11 cellular contexts compared by ENCODE assay signal in the genomic region with DNA sequence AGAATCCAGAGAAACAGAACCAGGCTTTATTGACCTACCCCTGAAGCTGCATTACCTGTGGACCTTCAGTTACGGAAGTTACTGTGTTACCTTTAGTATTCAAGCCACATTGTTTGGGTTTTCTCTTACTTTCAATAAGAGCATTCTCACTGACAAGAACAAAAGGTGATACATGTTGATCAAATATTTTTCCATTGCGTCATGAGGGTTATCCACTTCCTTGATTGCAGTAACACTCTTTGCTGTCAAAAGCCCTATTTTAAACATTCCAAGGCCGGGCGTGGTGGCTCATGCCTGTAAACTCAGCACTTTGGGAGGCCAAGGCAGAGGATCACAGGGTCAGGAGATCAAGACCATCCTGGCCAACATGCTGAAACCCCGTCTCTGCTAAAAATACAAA. TPM values are rescaled to one million over a fixed set of nuclear protein-coding genes. Genes with fewer than 3 reads are reported as not detected.
A peak's percentile ranks its signal among the peaks of the same experiment; 100 is the strongest.
DNase-seq lines count a peak whose midpoint lies in the region; ATAC-seq and TF ChIP-seq lines count a peak whose summit lies in the region.
"Had no signal": no experiment of that assay in that cellular context is flagged by ENCODE, and none has a peak within 500 bp of the region (broad histone marks: within the 10 kb centered on the region; RNA-seq: fewer than 3 reads in every experiment).

No MANE protein-coding gene starts in this region.

- ATAC-seq in RWPE2 (ENCODE audit: low read depth) (peak; percentile 71), HG03159 (IDR thresholded peaks at IDR 0.05; ENCODE audit: unreplicated experiment) (no peak), HG03196 (IDR thresholded peaks at IDR 0.05; ENCODE audit: unreplicated experiment) (no peak)
- ATAC-seq: activated CD8-positive, alpha-beta memory T cell treated with anti-CD3 and anti-CD28 coated beads, Interleukin-2, amount 10 ng/mL, durations not matched to agents 7 days and 5 days had no signal

- H3K4me1 Mint-ChIP-seq in activated T-cell treated with anti-CD3 and anti-CD28 coated beads, Interleukin-2, amount 50 U/mL, for 24 hours (ENCODE audit: low read depth), result peaks cover 18% of the 10 kb centered on the region

- no peak overlapping the region for H3K27ac Mint-ChIP-seq in activated T-cell treated with anti-CD3 and anti-CD28 coated beads, Interleukin-2, amount 50 U/mL, for 24 hours
- H3K27ac Mint-ChIP-seq: activated CD8-positive, alpha-beta memory T cell treated with anti-CD3 and anti-CD28 coated beads, Interleukin-2, amount 10 ng/mL, durations not matched to agents 7 days and 5 days; activated naive CD8-positive, alpha-beta T cell treated with anti-CD3 and anti-CD28 coated beads for 36 hours had no signal

- H3K27ac ChIP-seq in RWPE2 (ENCODE audit: poor library complexity, severe bottlenecking) (peak overlapping the region; percentile 90), stomach (peak overlapping the region; percentile 22 to 81 (median 56))

- no peaks in the 10 kb centered on the region for H3K27me3 Mint-ChIP-seq in activated T-cell treated with anti-CD3 and anti-CD28 coated beads, Interleukin-2, amount 50 U/mL, for 24 hours
- H3K27me3 Mint-ChIP-seq: activated CD8-positive, alpha-beta memory T cell treated with anti-CD3 and anti-CD28 coated beads, Interleukin-2, amount 10 ng/mL, durations not matched to agents 7 days and 5 days; activated naive CD8-positive, alpha-beta T cell treated with anti-CD3 and anti-CD28 coated beads for 36 hours had no signal

- no peaks in the 10 kb centered on the region for H3K9me3 Mint-ChIP-seq in activated T-cell treated with anti-CD3 and anti-CD28 coated beads, Interleukin-2, amount 50 U/mL, for 24 hours
- H3K9me3 Mint-ChIP-seq: activated naive CD8-positive, alpha-beta T cell treated with anti-CD3 and anti-CD28 coated beads for 36 hours had no signal

- TF ChIP-seq CTCF in RWPE2 (IDR thresholded peaks at IDR 0.05; ENCODE audit: poor library complexity, severe bottlenecking), result no peak
- no peak for TF ChIP-seq CTCF in fibroblast of the aortic adventitia (IDR thresholded peaks at IDR 0.05; ENCODE audit: insufficient read depth, low read length)
- no peak for TF ChIP-seq CTCF in stomach (IDR thresholded peaks at IDR 0.05)

- TF ChIP-seq EP300 in stomach (IDR thresholded peaks at IDR 0.05), result no peak

- TF ChIP-seq POLR2A in stomach (IDR thresholded peaks at IDR 0.05), result no peak

- no peaks in the 10 kb centered on the region for H3K9me3 ChIP-seq in RWPE2 (ENCODE audit: severe bottlenecking)
- peaks cover 0 to 8% (median 4%) of the 10 kb centered on the region in 4 donors for H3K9me3 ChIP-seq in stomach

- 28 to 54% (median 45%) methylated on average over 5 of the region's 5 CpGs for WGBS in stomach, 5 donors

- H3K36me3 ChIP-seq in RWPE2 (ENCODE audit: low read depth), result no peaks in the 10 kb centered on the region
- H3K36me3 ChIP-seq in stomach, result no peaks in the 10 kb centered on the region

- peak; percentile 73 for DNase-seq in HPDE6-E6E7 (ENCODE audit: extremely low spot score)
- DNase-seq in RWPE2 (ENCODE audit: low spot score), result peak; percentile 79
- peak; percentile 22 for DNase-seq in fibroblast of the aortic adventitia (ENCODE audit: low read depth)
- DNase-seq in stomach, result peak; percentile 47
- DNase-seq in kidney glomerular epithelial cell (lab: John Stamatoyannopoulos, UW), result no peak
- no peak for DNase-seq in activated T-cell treated with anti-CD3 and anti-CD28 coated beads, Interleukin-2, amount 50 U/mL, for 24 hours
- DNase-seq: activated CD8-positive, alpha-beta memory T cell treated with anti-CD3 and anti-CD28 coated beads, Interleukin-2, amount 10 ng/mL, durations not matched to agents 7 days and 5 days; activated naive CD8-positive, alpha-beta T cell treated with anti-CD3 and anti-CD28 coated beads for 36 hours; C1 segment of cervical spinal cord had no signal

- intact Hi-C loops in stomach (cut with DNase I; ENCODE audit: low total_unique reads), result no loop called here

- H3K27me3 ChIP-seq in RWPE2 (ENCODE audit: insufficient read depth, poor library complexity, severe bottlenecking), result no peaks in the 10 kb centered on the region
- H3K27me3 ChIP-seq in stomach, result no peaks in the 10 kb centered on the region

- H3K4me3 ChIP-seq in RWPE2 (ENCODE audit: severe bottlenecking) (no peak overlapping the region), fibroblast of the aortic adventitia (ENCODE audit: low read depth, low read length) (no peak overlapping the region), stomach (no peak overlapping the region)

- H3K4me3 Mint-ChIP-seq in activated T-cell treated with anti-CD3 and anti-CD28 coated beads, Interleukin-2, amount 50 U/mL, for 24 hours, result no peak overlapping the region
- H3K4me3 Mint-ChIP-seq: activated CD8-positive, alpha-beta memory T cell treated with anti-CD3 and anti-CD28 coated beads, Interleukin-2, amount 10 ng/mL, durations not matched to agents 7 days and 5 days; activated naive CD8-positive, alpha-beta T cell treated with anti-CD3 and anti-CD28 coated beads for 36 hours had no signal

- peaks cover 22% of the 10 kb centered on the region for H3K4me1 ChIP-seq in RWPE2 (ENCODE audit: insufficient read depth, poor library complexity, severe bottlenecking)
- H3K4me1 ChIP-seq in stomach, result peaks cover 0 to 7% (median 3%) of the 10 kb centered on the region in 4 donors

- no peaks in the 10 kb centered on the region for H3K36me3 Mint-ChIP-seq in activated T-cell treated with anti-CD3 and anti-CD28 coated beads, Interleukin-2, amount 50 U/mL, for 24 hours (ENCODE audit: low read depth)
- H3K36me3 Mint-ChIP-seq: activated CD8-positive, alpha-beta memory T cell treated with anti-CD3 and anti-CD28 coated beads, Interleukin-2, amount 10 ng/mL, durations not matched to agents 7 days and 5 days; activated naive CD8-positive, alpha-beta T cell treated with anti-CD3 and anti-CD28 coated beads for 36 hours had no signal

RNA-seq across cellular contexts. Expression of gene PAFAH1B1, which starts 28.6 kb away (rescaled TPM):
- 81.0 and 131 TPM in 2 replicates for total RNA-seq in fibroblast of the aortic adventitia (ENCODE audit: low replicate concordance)
- total RNA-seq in stomach, result 100 to 1,000 TPM in 3 of 5 donors, 10 to 100 TPM in 2; 34.8 to 264 (median 170) TPM
- 10 to 100 TPM; 22.5 to 38.0 (median 28.4) TPM for polyA plus RNA-seq in stomach

RNA-seq across cellular contexts. Expression of gene METTL16, which starts 53.2 kb away (rescaled TPM):
- total RNA-seq in fibroblast of the aortic adventitia (ENCODE audit: low replicate concordance), result 12.3 and 18.7 TPM in 2 replicates
- total RNA-seq in stomach, result 100 to 1,000 TPM in 1 of 5 donors, 10 to 100 TPM in 4; 12.3 to 108 (median 23.5) TPM
- 10 to 100 TPM; 11.3 to 19.5 (median 13.4) TPM for polyA plus RNA-seq in stomach

Comparison
In these comparisons a context has a peak if more than half of its experiments do, and no peak if none do; other contexts are left out.
1. DNase-seq: peak in HPDE6-E6E7 (single experiment), RWPE2 (single experiment), fibroblast of the aortic adventitia (single experiment) and stomach (single experiment); none in kidney glomerular epithelial cell (single experiment) and activated T-cell treated with anti-CD3 and anti-CD28 coated beads, Interleukin-2, amount 50 U/mL, for 24 hours (single experiment).